8 cellular contexts compared by ENCODE assay signal in genomic region chr11:116986521-116987105, GRCh38.
DNase-seq lines count a peak whose midpoint lies in the region; ATAC-seq and TF ChIP-seq lines count a peak whose summit lies in the region.

No MANE protein-coding gene starts in this region.

- H3K27ac ChIP-seq in esophagus muscularis mucosa (replicated peaks in 1 of 4) (peak overlapping the region; percentile 2 to 64 (median 46)), gastrocnemius medialis (peak overlapping the region; percentile 51 to 66 (median 60))

- TF ChIP-seq EP300 in esophagus muscularis mucosa (IDR thresholded peaks at IDR 0.05), result no peak

- no peak for TF ChIP-seq CTCF in esophagus muscularis mucosa (IDR thresholded peaks at IDR 0.05)
- TF ChIP-seq CTCF in gastrocnemius medialis (IDR thresholded peaks at IDR 0.05 in 4 of 5, conservative IDR thresholded peaks at IDR 0.05 in 1 of 5), result no peak

- H3K9me3 ChIP-seq in esophagus muscularis mucosa (no peaks in the 10 kb centered on the region), gastrocnemius medialis (no peaks in the 10 kb centered on the region)

- H3K27me3 ChIP-seq in esophagus muscularis mucosa (no peaks in the 10 kb centered on the region), gastrocnemius medialis (no peaks in the 10 kb centered on the region)

- TF ChIP-seq POLR2A in esophagus muscularis mucosa (IDR thresholded peaks at IDR 0.05; ENCODE audit: low read depth) (no peak), gastrocnemius medialis (IDR thresholded peaks at IDR 0.05) (no peak)

- intact Hi-C loops in esophagus muscularis mucosa (cut with DNase I), result loop anchor here (5.0 kb wide), 1 partner anchor 41 kb away; no protein-coding TSS in a partner anchor
- intact Hi-C loops in gastrocnemius medialis (cut with DNase I; ENCODE audit: low total_unique reads), result loop anchor here (5.0 kb wide), 2 partner anchors 56 to 111 kb away; partner anchors contain the start of gene SIK3

- DNase-seq in RPMI8226, result peak; percentile 58
- no peak for DNase-seq in esophagus muscularis mucosa (ENCODE audit: extremely low spot score)
- DNase-seq in gastrocnemius medialis, result peak in 1 of 2 donors; percentile 27
- DNase-seq in Ammon's horn (ENCODE audit: low spot score), result no peak
- no peak for DNase-seq in NCI-H1092 treated with DMSO at 0.1 percent for 48 hours (lab: John Stamatoyannopoulos, UW)
- DNase-seq in stimulated activated CD4-positive, alpha-beta T cell treated with anti-CD3 and anti-CD28 coated beads, Interleukin-12 subunit alpha, Interleukin-12 subunit beta, amount 100 ng/mL, for 4 hours, result no peak

- ATAC-seq in GM18511 (IDR thresholded peaks at IDR 0.05; ENCODE audit: unreplicated experiment) (peak; percentile 77), HG02938 (IDR thresholded peaks at IDR 0.05; ENCODE audit: unreplicated experiment) (peak; percentile 70), gastrocnemius medialis (peak; percentile 89 to 93)

- H3K4me3 ChIP-seq in esophagus muscularis mucosa (peak overlapping the region in 1 of 4 donors; percentile 34), gastrocnemius medialis (no peak overlapping the region)

- 61% methylated on average over 2 of the region's 2 CpGs for WGBS in esophagus muscularis mucosa

- H3K36me3 ChIP-seq in esophagus muscularis mucosa, result no peaks in the 10 kb centered on the region
- H3K36me3 ChIP-seq in gastrocnemius medialis, result no peaks in the 10 kb centered on the region

- in situ Hi-C loops in gastrocnemius medialis (cut with MboI; ENCODE audit: low sequenced_read_pairs in 4 of 4), result no loop called here

- H3K4me1 ChIP-seq in esophagus muscularis mucosa (peaks cover 44 to 87% (median 82%) of the 10 kb centered on the region in 4 donors), gastrocnemius medialis (peaks cover 51 to 68% of the 10 kb centered on the region in 2 donors)
